In the genomic region with DNA sequence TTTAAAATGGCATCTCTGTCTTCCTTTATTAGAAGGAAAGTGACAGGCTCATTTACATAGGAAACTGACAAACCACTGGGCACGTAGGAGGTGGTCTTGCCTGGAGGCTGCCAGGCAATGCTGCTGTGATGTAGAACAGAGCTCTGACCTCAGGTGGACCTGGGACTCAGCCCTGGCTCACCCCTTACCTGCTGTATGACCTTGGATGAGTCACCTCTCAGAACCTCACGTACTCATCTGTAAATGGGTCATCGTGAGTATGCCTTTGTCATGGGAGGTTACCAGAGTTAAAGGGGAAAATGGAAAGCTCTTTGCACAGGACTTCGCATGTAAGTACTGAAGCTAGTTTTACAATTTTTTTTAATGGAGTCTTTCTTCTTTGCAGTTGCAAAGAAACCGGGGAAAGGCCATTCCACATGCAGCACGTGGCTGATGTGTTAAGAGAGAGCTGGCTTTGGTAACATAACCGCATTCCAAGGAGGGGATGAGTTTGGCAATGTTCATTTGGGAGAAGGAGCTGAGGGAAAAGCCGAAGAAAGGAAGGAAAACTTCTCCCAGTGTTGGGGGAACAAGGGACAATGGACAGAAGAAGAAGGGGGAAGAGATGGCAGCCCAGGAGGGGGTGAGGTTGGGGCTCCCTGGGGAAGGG, we compare ENCODE assay signal across 20 cellular contexts. TPM values are rescaled to one million over a fixed set of nuclear protein-coding genes. Genes with fewer than 3 reads are reported as not detected.
A peak's percentile ranks its signal among the peaks of the same experiment; 100 is the strongest.
DNase-seq lines count a peak whose midpoint lies in the region; ATAC-seq, FAIRE-seq and TF ChIP-seq lines count a peak whose summit lies in the region.
"Had no signal": no experiment of that assay in that cellular context is flagged by ENCODE, and none has a peak within 500 bp of the region (broad histone marks: within the 10 kb centered on the region; RNA-seq: fewer than 3 reads in every experiment).

No MANE protein-coding gene starts in this region.

- H3K36me3 ChIP-seq in HCT116 (ENCODE audit: control insufficient read depth in 1 of 2, insufficient read depth in 2 of 2, low read length in 2 of 2): no peaks in the 10 kb centered on the region
- no peaks in the 10 kb centered on the region for H3K36me3 ChIP-seq in H1 (ENCODE audit: control insufficient read depth in 2 of 4, insufficient read depth in 4 of 4, low read length in 3 of 4)
- no peaks in the 10 kb centered on the region for H3K36me3 ChIP-seq in liver (ENCODE audit: control insufficient read depth in 4 of 4, insufficient read depth in 3 of 4, low read depth in 1 of 4, low read length in 3 of 4)
- H3K36me3 ChIP-seq: BE2C had no signal

- no TSS peak for BruUV-seq in HCT116 (replicated peaks; lab: Mats Ljungman, UMichigan)

- no peak for FAIRE-seq in H1 (lab: Jason Lieb, UNC)
- FAIRE-seq: H54 had no signal

- TF ChIP-seq RAD21 in HCT116 (IDR thresholded peaks at IDR 0.05; ENCODE audit: low read depth) (no peak), H1 (IDR thresholded peaks at IDR 0.05 in 1 of 2, conservative IDR thresholded peaks at IDR 0.05 in 1 of 2; ENCODE audit: low read depth in 2 of 2, low read length in 2 of 2) (no peak), liver (IDR thresholded peaks at IDR 0.05) (peak in 1 of 2 donors; percentile 20)

- H3K4me1 ChIP-seq in HCT116 (ENCODE audit: control insufficient read depth in 1 of 2, insufficient read depth in 2 of 2, low read length in 2 of 2) (peaks cover 0 to 4% of the 10 kb centered on the region in 2 experiments; a peak in 1 of 4 replicates), H1 (replicated peaks in 1 of 4; ENCODE audit: control insufficient read depth in 3 of 4, insufficient read depth in 4 of 4, low read length in 3 of 4) (no peaks in the 10 kb centered on the region), liver (ENCODE audit: control insufficient read depth in 4 of 4, insufficient read depth in 4 of 4, low read length in 3 of 4) (peaks cover 17 to 50% (median 32%) of the 10 kb centered on the region in 4 donors)
- H3K4me1 ChIP-seq: BE2C, parathyroid adenoma, testis had no signal

- no peak overlapping the region for H4K91ac ChIP-seq in H1 (replicated peaks; ENCODE audit: insufficient read length, low read length)

- H3K4me3 ChIP-seq in HCT116 (replicated peaks in 1 of 2; ENCODE audit: low read depth in 1 of 2, low read length in 2 of 2) (no peak overlapping the region), H1 (ENCODE audit: extremely low read depth in 1 of 4, insufficient read depth in 2 of 4, low read depth in 3 of 4, low read length in 4 of 4) (no peak overlapping the region), liver (ENCODE audit: low read depth in 1 of 3, low read length in 3 of 3) (no peak overlapping the region)
- H3K4me3 ChIP-seq: testis had no signal

- no peak overlapping the region for H2AFZ ChIP-seq in HCT116 (ENCODE audit: low read depth, low read length, poor library complexity, severe bottlenecking)
- H2AFZ ChIP-seq in H1 (ENCODE audit: low read length): peak overlapping the region; percentile 74; the same call in 1 of the 2 replicates
- H2AFZ ChIP-seq: parathyroid adenoma had no signal

- H2BK120ac ChIP-seq in H1 (replicated peaks; ENCODE audit: low read depth, low read length): no peak overlapping the region

- H4K20me1 ChIP-seq in HCT116 (ENCODE audit: insufficient read depth): no peaks in the 10 kb centered on the region
- H4K20me1 ChIP-seq in H1 (replicated peaks in 1 of 2; ENCODE audit: control insufficient read depth in 1 of 2, insufficient read depth in 2 of 2, low read length in 2 of 2): no peaks in the 10 kb centered on the region

- H2BK20ac ChIP-seq in H1 (ENCODE audit: low read length): no peak overlapping the region

- no peak overlapping the region for H3K27ac ChIP-seq in HCT116 (ENCODE audit: low read depth, low read length)
- no peak overlapping the region for H3K27ac ChIP-seq in H1 (ENCODE audit: low read depth, low read length)
- H3K27ac ChIP-seq in liver (ENCODE audit: low read depth in 1 of 2, low read length in 2 of 2): peak overlapping the region; percentile 90 to 99
- H3K27ac ChIP-seq: KMS-11, parathyroid adenoma, testis had no signal

- H3K9me3 ChIP-seq in HCT116 (ENCODE audit: control insufficient read depth in 1 of 2, insufficient read depth in 1 of 2, low read depth in 1 of 2, low read length in 2 of 2) (no peaks in the 10 kb centered on the region), H1 (ENCODE audit: insufficient read depth in 2 of 2, low read depth in 1 of 2, low read length in 1 of 2) (no peaks in the 10 kb centered on the region), liver (ENCODE audit: control insufficient read depth in 4 of 4, low read length in 3 of 4) (no peaks in the 10 kb centered on the region)
- H3K9me3 ChIP-seq: BE2C, testis had no signal

- H3K18ac ChIP-seq in H1 (ENCODE audit: extremely low read depth, low read length): no peak overlapping the region

- H2BK5ac ChIP-seq in H1 (ENCODE audit: low read depth, low read length): no peak overlapping the region

- POLR2A ChIA-PET in HCT116 (lab: Charles Lee): no interaction called here
- POLR2A ChIA-PET in H1 (lab: Charles Lee; ENCODE audit: partially characterized antibody): interaction anchor here (0.5 kb wide), 1 partner anchor 1577 kb away, joined by 3 read pairs; no protein-coding TSS in a partner anchor

- H2BK12ac ChIP-seq in H1 (ENCODE audit: low read depth, low read length): no peak overlapping the region

- DNase-seq in AG20443 (ENCODE audit: low spot score) (peak; percentile 23), HCT116 (ENCODE audit: low read depth, low spot score) (no peak), H1 (ENCODE audit: low read depth in 1 of 2, low spot score in 2 of 2) (peak in 1 of 2 experiments; percentile 17), T1000 (lab: John Stamatoyannopoulos, UW) (no peak), iPS-NIHi7 (ENCODE audit: extremely low spot score) (no peak)
- DNase-seq: activated effector memory CD4-positive, alpha-beta T cell treated with Interleukin-2 at 50 U/mL for 16 hours; amygdala; BE2C; effector CD8-positive, alpha-beta T cell; NCI-H2171; testis had no signal

- intact Hi-C loops in HCT116 (cut with micrococcal nuclease): no loop called here

- TF ChIP-seq POLR2A in HCT116 (IDR thresholded peaks at IDR 0.05; ENCODE audit: borderline replicate concordance, extremely low read depth, insufficient read depth, insufficient read length) (no peak), H1 (IDR thresholded peaks at IDR 0.05; ENCODE audit: control extremely low read depth in 1 of 2, low read depth in 2 of 2, low read length in 2 of 2) (no peak)

- H3K9ac ChIP-seq in HCT116 (ENCODE audit: low read length) (no peak overlapping the region), H1 (replicated peaks in 1 of 4; ENCODE audit: extremely low read depth in 1 of 4, low read depth in 3 of 4, low read length in 3 of 4) (no peak overlapping the region), liver (ENCODE audit: low read depth in 1 of 2, low read length in 2 of 2) (no peak overlapping the region)
- H3K9ac ChIP-seq: KMS-11, parathyroid adenoma had no signal

- H3K14ac ChIP-seq in H1 (ENCODE audit: insufficient read length): no peak overlapping the region

- no peak overlapping the region for H3K4ac ChIP-seq in H1 (replicated peaks; ENCODE audit: insufficient read length, low read depth, low read length)

- no peak overlapping the region for H2AK5ac ChIP-seq in H1 (ENCODE audit: low read depth, low read length)

- H4K5ac ChIP-seq in H1 (ENCODE audit: insufficient read length, low read depth, low read length): no peak overlapping the region

- 84% methylated on average over 8 of the region's 8 CpGs; no CpG with 5 or more reads in 1 of the 2 experiments for WGBS in H1 (ENCODE audit: extremely low coverage in 1 of 2, insufficient coverage in 1 of 2, insufficient read length in 1 of 2, insufficient replicate concordance in 2 of 2, low coverage in 1 of 2, low lambda C conversion rate in 2 of 2, missing lambda C conversion rate in 1 of 2), 2 experiments
- WGBS in liver: 72% methylated on average over 8 of the region's 8 CpGs

- H3K4me2 ChIP-seq in HCT116 (ENCODE audit: low read length) (0 out of 2 replicates have a peak overlapping the region, but pooled peaks have one; percentile 5), H1 (ENCODE audit: insufficient read depth in 1 of 2, low read depth in 2 of 2, low read length in 2 of 2) (no peak overlapping the region)
- H3K4me2 ChIP-seq: KMS-11 had no signal

- H3K79me2 ChIP-seq in HCT116 (ENCODE audit: insufficient read depth, low read length) (no peaks in the 10 kb centered on the region), H1 (ENCODE audit: control insufficient read depth in 1 of 2, insufficient read depth in 2 of 2, low read length in 2 of 2) (no peaks in the 10 kb centered on the region)
- H3K79me2 ChIP-seq: parathyroid adenoma had no signal

- no peak overlapping the region for H4K8ac ChIP-seq in H1 (ENCODE audit: extremely low read depth, insufficient read depth, low read length)

- TF ChIP-seq CTCF in HCT116 (IDR thresholded peaks at IDR 0.05 in 2 of 3, conservative IDR thresholded peaks at IDR 0.05 in 1 of 3; ENCODE audit: borderline replicate concordance in 1 of 3, insufficient read depth in 1 of 3, low read depth in 2 of 3, low read length in 2 of 3): no peak
- no peak for TF ChIP-seq CTCF in H1 (IDR thresholded peaks at IDR 0.05; ENCODE audit: control extremely low read depth in 1 of 3, insufficient read depth in 1 of 3, low read depth in 1 of 3, low read length in 3 of 3)
- TF ChIP-seq CTCF in liver (IDR thresholded peaks at IDR 0.05; ENCODE audit: low read depth, low read length, missing input control): no peak

- TF ChIP-seq EP300 in H1 (IDR thresholded peaks at IDR 0.05; ENCODE audit: borderline replicate concordance in 1 of 2, low read depth in 2 of 2, low read length in 2 of 2): no peak

- H2BK15ac ChIP-seq in H1 (ENCODE audit: low read length): no peak overlapping the region

- no peaks in the 10 kb centered on the region for H3K79me1 ChIP-seq in H1 (ENCODE audit: low read depth, low read length)

- no peak overlapping the region for H3K56ac ChIP-seq in H1 (replicated peaks; ENCODE audit: insufficient read length, low read depth, low read length)

- RAD21 ChIA-PET in HCT116 (lab: Charles Lee; ENCODE audit: low non-redundant PET in 1 of 2, low total read pairs in 2 of 2, uncharacterized antibody in 2 of 2, unreplicated experiment in 2 of 2): no interaction called here

- no peaks in the 10 kb centered on the region for H3K23me2 ChIP-seq in H1 (ENCODE audit: low read depth, low read length)

- H3K27me3 ChIP-seq in HCT116 (ENCODE audit: insufficient read depth, low read length) (no peaks in the 10 kb centered on the region), H1 (replicated peaks in 1 of 4; ENCODE audit: control insufficient read depth in 3 of 4, extremely low read depth in 1 of 4, insufficient read depth in 3 of 4, low read length in 3 of 4) (no peaks in the 10 kb centered on the region), liver (ENCODE audit: control insufficient read depth in 4 of 4, insufficient read depth in 4 of 4, low read length in 3 of 4) (no peaks in the 10 kb centered on the region)
- H3K27me3 ChIP-seq: BE2C, testis had no signal

- no peak overlapping the region for H3K23ac ChIP-seq in H1 (ENCODE audit: insufficient read length)

- ATAC-seq in HCT116: peak; percentile 38; the same call in 1 of the 2 replicates
- ATAC-seq in GM21528 (IDR thresholded peaks at IDR 0.05; ENCODE audit: low FRiP score, unreplicated experiment): no peak

- H3K9me2 ChIP-seq in HCT116 (ENCODE audit: insufficient read depth): no peaks in the 10 kb centered on the region

- CTCF ChIA-PET in HCT116 (lab: Charles Lee) (no interaction called here), H1 (lab: Charles Lee; ENCODE audit: partially characterized antibody) (no interaction called here)

RNA-seq across cellular contexts. Expression of gene LONP2, which starts 37.4 kb away (rescaled TPM):
- total RNA-seq in HCT116 (2021; ENCODE audit: unreplicated experiment) (46.8 TPM), liver (100 to 1,000 TPM in 1 of 2 donors, 10 to 100 TPM in 1; 30.0 to 304 TPM)
- 22.9 and 25.4 TPM in 2 replicates for polyA plus RNA-seq in HCT116 (2012)
- total RNA-seq in H1 (2021; fragmentation: NEBNext Ultra II Directional; extraction: Animal tissue kit (Norgen Biotek cat#: 25700)): 22.4 and 23.1 TPM in 2 replicates
- polyA plus RNA-seq in H1 (2011; rRNA removed) (7.0 and 8.1 TPM in 2 replicates), liver (10 to 100 TPM; 50.6 to 55.0 TPM)
- polyA plus RNA-seq in H1 (2011; cell fraction: cytosol; rRNA removed): 9.9 TPM
- polyA plus RNA-seq in H1 (2011; cell fraction: nucleus; rRNA removed): 9.2 TPM
- 11.5 to 14.9 TPM (median 13.8 TPM) in 4 replicates for polyA plus RNA-seq in H1 (2012, experiment 1 of 2)
- 2.2 TPM for polyA plus RNA-seq in H1 (2012, experiment 2 of 2)
- 8.2 TPM for polyA plus RNA-seq in H1 (2013, experiment 1 of 2)
- 8.2 TPM for polyA plus RNA-seq in H1 (2013, experiment 2 of 2)
- 28.1 and 33.9 TPM in 2 replicates for polyA minus RNA-seq in H1 (2011; rRNA and poly(A)+ RNA removed)
- 18.2 TPM for polyA minus RNA-seq in H1 (2011; cell fraction: cytosol; rRNA and poly(A)+ RNA removed)
- polyA minus RNA-seq in H1 (2011; cell fraction: nucleus; rRNA and poly(A)+ RNA removed): 25.2 TPM

RNA-seq across cellular contexts. Expression of gene ABCC11, which starts 40.6 kb away (rescaled TPM):
- total RNA-seq in HCT116 (2021; ENCODE audit: unreplicated experiment): 0.54 TPM
- polyA plus RNA-seq in HCT116 (2012): 0.23 and 0.50 TPM in 2 replicates
- total RNA-seq in H1 (2021; fragmentation: NEBNext Ultra II Directional; extraction: Animal tissue kit (Norgen Biotek cat#: 25700)): not detected in 2 replicates
- polyA plus RNA-seq in H1 (2011; rRNA removed): 0.06 TPM in 2 replicates
- 0.06 TPM for polyA plus RNA-seq in H1 (2011; cell fraction: cytosol; rRNA removed)
- 0.26 TPM for polyA plus RNA-seq in H1 (2011; cell fraction: nucleus; rRNA removed)
- polyA plus RNA-seq in H1 (2012, experiment 1 of 2): 0.11 to 0.17 TPM (median 0.11 TPM) in 3 of 4 replicates, not detected in the other
- polyA plus RNA-seq in H1 (2012, experiment 2 of 2): 0.07 TPM
- 0.18 TPM for polyA plus RNA-seq in H1 (2013, experiment 1 of 2)
- 0.04 TPM for polyA plus RNA-seq in H1 (2013, experiment 2 of 2)
- polyA minus RNA-seq in H1 (2011; rRNA and poly(A)+ RNA removed): 0.15 TPM in 1 of 2 replicates, not detected in the other
- not detected for polyA minus RNA-seq in H1 (2011; cell fraction: cytosol; rRNA and poly(A)+ RNA removed)
- not detected for polyA minus RNA-seq in H1 (2011; cell fraction: nucleus; rRNA and poly(A)+ RNA removed)
- 10 to 100 TPM in 1 of 2 donors, 1 to 10 TPM in 1; 1.4 to 22.3 TPM for total RNA-seq in liver
- polyA plus RNA-seq in liver: 1 to 10 TPM; 2.5 to 2.8 TPM
- total RNA-seq: myocyte, RPMI7951 had no signal

RNA-seq across cellular contexts. Expression of gene ABCC12, which starts 50.9 kb away (rescaled TPM):
- total RNA-seq in HCT116 (2021; ENCODE audit: unreplicated experiment) (not detected), liver (under 1 TPM in 1 of 2 donors, not detected in 1; 0.25 TPM)
- not detected in 2 replicates for polyA plus RNA-seq in HCT116 (2012)
- not detected in 2 replicates for total RNA-seq in H1 (2021; fragmentation: NEBNext Ultra II Directional; extraction: Animal tissue kit (Norgen Biotek cat#: 25700))
- polyA plus RNA-seq in H1 (2011; rRNA removed) (0.02 and 0.05 TPM in 2 replicates), liver (not detected)
- 0.04 TPM for polyA plus RNA-seq in H1 (2011; cell fraction: cytosol; rRNA removed)
- 0.09 TPM for polyA plus RNA-seq in H1 (2011; cell fraction: nucleus; rRNA removed)
- not detected in 4 replicates for polyA plus RNA-seq in H1 (2012, experiment 1 of 2)
- polyA plus RNA-seq in H1 (2012, experiment 2 of 2): not detected
- polyA plus RNA-seq in H1 (2013, experiment 1 of 2): not detected
- 0.02 TPM for polyA plus RNA-seq in H1 (2013, experiment 2 of 2)
- polyA minus RNA-seq in H1 (2011; rRNA and poly(A)+ RNA removed): 0.16 TPM in 1 of 2 replicates, not detected in the other
- polyA minus RNA-seq in H1 (2011; cell fraction: cytosol; rRNA and poly(A)+ RNA removed): not detected
- polyA minus RNA-seq in H1 (2011; cell fraction: nucleus; rRNA and poly(A)+ RNA removed): not detected
- total RNA-seq: activated CD8-positive, alpha-beta memory T cell treated with anti-CD3 and anti-CD28 coated beads for 36 hours; fibroblast of villous mesenchyme; myocyte had no signal

Comparison
In these comparisons a context has a peak if more than half of its experiments do, and no peak if none do; other contexts are left out.
1. H3K27ac ChIP-seq: peak in liver (2 of 2); none in HCT116 (single experiment) and H1 (single experiment).